Comparison of ENCODE assay signal across 9 cellular contexts in genomic region chr15:37133619-37134018, GRCh38. TPM values are rescaled to one million over a fixed set of nuclear protein-coding genes. Genes with fewer than 3 reads are reported as not detected.
DNase-seq lines count a peak whose midpoint lies in the region; FAIRE-seq and TF ChIP-seq lines count a peak whose summit lies in the region.
"Had no signal": no experiment of that assay in that cellular context is flagged by ENCODE, and none has a peak within 500 bp of the region (broad histone marks: within the 10 kb centered on the region; RNA-seq: fewer than 3 reads in every experiment).

No MANE protein-coding gene starts in this region.

- no peak overlapping the region for H3K4me3 Mint-ChIP-seq in T-helper 2 cell treated with Interferon-gamma antibody and Interleukin-4, amounts not matched to agents 5 μg/mL and 100 μg/mL, for 36 hours
- H3K4me3 Mint-ChIP-seq: activated T-helper 1 cell treated with anti-CD3 and anti-CD28 coated beads, Interleukin-12 subunit alpha, Interleukin-12 subunit beta, Interleukin-2, Interleukin-4 antibody, amounts not matched to agents 30 ng/mL and 10 ng/mL and 1 ng/mL, durations not matched to agents 14 hours and 24 hours and 36 hours had no signal

- H3K27me3 ChIP-seq in SU-DHL-6 (ENCODE audit: low read length) = no peaks in the 10 kb centered on the region

- H3K27ac ChIP-seq in SU-DHL-6 (ENCODE audit: low read depth, low read length) = no peak overlapping the region

- H4K20me1 ChIP-seq in SU-DHL-6 (ENCODE audit: low read depth, low read length) = no peaks in the 10 kb centered on the region

- TF ChIP-seq POLR2A in lower leg skin (IDR thresholded peaks at IDR 0.05) = no peak

- no peak overlapping the region for H3K27ac Mint-ChIP-seq in T-helper 2 cell treated with Interferon-gamma antibody and Interleukin-4, amounts not matched to agents 5 μg/mL and 100 μg/mL, for 36 hours
- H3K27ac Mint-ChIP-seq: activated T-helper 1 cell treated with anti-CD3 and anti-CD28 coated beads, Interleukin-12 subunit alpha, Interleukin-12 subunit beta, Interleukin-2, Interleukin-4 antibody, amounts not matched to agents 30 ng/mL and 10 ng/mL and 1 ng/mL, durations not matched to agents 14 hours and 24 hours and 36 hours had no signal

- H3K27me3 Mint-ChIP-seq in T-helper 2 cell treated with Interferon-gamma antibody and Interleukin-4, amounts not matched to agents 5 μg/mL and 100 μg/mL, for 36 hours (ENCODE audit: low read depth) = peaks cover 3% of the 10 kb centered on the region

- intact Hi-C loops in lower leg skin (cut with DNase I; ENCODE audit: low total_unique reads) = loop anchor here (2.0 to 10.0 kb wide), 2 partner anchors 251 to 629 kb away; no protein-coding TSS in a partner anchor

- DNase-seq in HCEC 1CT = peak; percentile 53
- DNase-seq in inferior parietal cortex (ENCODE audit: extremely low spot score) = peak; percentile 65
- DNase-seq in T-helper 2 cell treated with Interferon-gamma antibody and Interleukin-4, amounts not matched to agents 5 μg/mL and 100 μg/mL, for 36 hours (ENCODE audit: low spot score) = no peak
- DNase-seq in lower leg skin (ENCODE audit: low spot score in 2 of 2) = no peak
- no peak for DNase-seq in activated CD4-positive, alpha-beta T cell treated with anti-CD3 and anti-CD28 coated beads for 1 hour
- DNase-seq in NK-92 (lab: John Stamatoyannopoulos, UW; ENCODE audit: unreplicated experiment) = no peak

- peak; percentile 77 for FAIRE-seq in A204.1 (lab: Jason Lieb, UNC)

- WGBS in lower leg skin, 2 donors = 0 to 7% methylated on average over 1 of the region's 1 CpG

- H3K9me2 ChIP-seq in SU-DHL-6 (replicated peaks; ENCODE audit: insufficient read depth, low read length) = no peaks in the 10 kb centered on the region

- no peaks in the 10 kb centered on the region for H3K79me2 ChIP-seq in SU-DHL-6 (ENCODE audit: insufficient read depth, low read length)

- H3K4me2 ChIP-seq in SU-DHL-6 (ENCODE audit: low read depth, low read length, poor library complexity, severe bottlenecking) = no peak overlapping the region

- H3K9me3 ChIP-seq in SU-DHL-6 (ENCODE audit: insufficient read depth, low read length) = no peaks in the 10 kb centered on the region

- H3F3A ChIP-seq in SU-DHL-6 (ENCODE audit: insufficient read depth) = no peaks in the 10 kb centered on the region

- H3K36me3 ChIP-seq in SU-DHL-6 (ENCODE audit: low read length) = no peaks in the 10 kb centered on the region

- no peak overlapping the region for H3K4me3 ChIP-seq in SU-DHL-6 (ENCODE audit: insufficient read depth, low read length, poor library complexity, severe bottlenecking)
- H3K4me3 ChIP-seq in lower leg skin (ENCODE audit: low read depth, poor library complexity, severe bottlenecking) = no peak overlapping the region

- peak; percentile 20 for TF ChIP-seq CTCF in SU-DHL-6 (IDR thresholded peaks at IDR 0.05; ENCODE audit: insufficient read depth, low read length, poor library complexity, severe bottlenecking)
- no peak for TF ChIP-seq CTCF in lower leg skin (IDR thresholded peaks at IDR 0.05)

- no peak overlapping the region for H3K9ac ChIP-seq in SU-DHL-6 (ENCODE audit: low read length)

- no peak overlapping the region for H2AFZ ChIP-seq in SU-DHL-6 (ENCODE audit: low read depth, low read length, severe bottlenecking)

- H3K36me3 Mint-ChIP-seq in T-helper 2 cell treated with Interferon-gamma antibody and Interleukin-4, amounts not matched to agents 5 μg/mL and 100 μg/mL, for 36 hours (ENCODE audit: low read depth) = no peaks in the 10 kb centered on the region

- no peaks in the 10 kb centered on the region for H3K9me3 Mint-ChIP-seq in T-helper 2 cell treated with Interferon-gamma antibody and Interleukin-4, amounts not matched to agents 5 μg/mL and 100 μg/mL, for 36 hours
- H3K9me3 Mint-ChIP-seq: activated T-helper 1 cell treated with anti-CD3 and anti-CD28 coated beads, Interleukin-12 subunit alpha, Interleukin-12 subunit beta, Interleukin-2, Interleukin-4 antibody, amounts not matched to agents 30 ng/mL and 10 ng/mL and 1 ng/mL, durations not matched to agents 14 hours and 24 hours and 36 hours had no signal

- H3K4me1 Mint-ChIP-seq in T-helper 2 cell treated with Interferon-gamma antibody and Interleukin-4, amounts not matched to agents 5 μg/mL and 100 μg/mL, for 36 hours (ENCODE audit: low read depth) = no peaks in the 10 kb centered on the region

RNA-seq across cellular contexts. Expression of gene MEIS2, which starts 33.3 kb away (rescaled TPM):
- total RNA-seq in lower leg skin = 10 to 100 TPM; 12.9 to 18.5 (median 15.8) TPM
- total RNA-seq: activated T-helper 1 cell treated with anti-CD3 and anti-CD28 coated beads, Interleukin-12 subunit alpha, Interleukin-12 subunit beta, Interleukin-2, Interleukin-4 antibody, amounts not matched to agents 30 ng/mL and 10 ng/mL and 1 ng/mL, durations not matched to agents 14 hours and 24 hours and 36 hours had no signal

Comparison
In these comparisons a context has a peak if more than half of its experiments do, and no peak if none do; other contexts are left out.
1. DNase-seq: peak in HCEC 1CT (single experiment) and inferior parietal cortex (single experiment); none in T-helper 2 cell treated with Interferon-gamma antibody and Interleukin-4, amounts not matched to agents 5 μg/mL and 100 μg/mL, for 36 hours (single experiment), lower leg skin (0 of 2), activated CD4-positive, alpha-beta T cell treated with anti-CD3 and anti-CD28 coated beads for 1 hour (single experiment) and NK-92 (single experiment).